2 cellular contexts compared by ENCODE assay signal in genomic region chr1:230470750-230471149, GRCh38. TPM values are rescaled to one million over a fixed set of nuclear protein-coding genes. Genes with fewer than 3 reads are reported as not detected.
"Had no signal": no experiment of that assay in that cellular context is flagged by ENCODE, and none has a peak within 500 bp of the region (broad histone marks: within the 10 kb centered on the region; RNA-seq: fewer than 3 reads in every experiment).

No MANE protein-coding gene starts in this region.

RNA-seq across cellular contexts. Expression of gene PGBD5, which starts 44.6 kb away (rescaled TPM):
- total RNA-seq: endothelial cell of umbilical vein, fibroblast of villous mesenchyme had no signal
